Comparison of ENCODE assay signal across 1 cellular context in genomic region chr9:19201899-19202891, GRCh38.
TF ChIP-seq lines count a peak whose summit lies in the region.

No MANE protein-coding gene starts in this region.

TF ChIP-seq in HepG2, 621 proteins besides CTCF, POLR2A, EP300 and RAD21 (continued from another document and continues in another):
- TF ChIP-seq ZFP90 (CRISPR knock-in tag; IDR thresholded peaks at IDR 0.05; ENCODE audit: borderline replicate concordance) (0 out of 2 replicates have a peak, but pooled peaks have one; percentile 16), ZFAT (CRISPR knock-in tag; conservative IDR thresholded peaks at IDR 0.05) (no peak), ZNF460 (CRISPR knock-in tag; IDR thresholded peaks at IDR 0.05; ENCODE audit: borderline replicate concordance) (no peak; the same call in 1 of the 2 replicates), MED1 (CRISPR knock-in tag; IDR thresholded peaks at IDR 0.05) (peak; percentile 82), ZNF333 (CRISPR knock-in tag; IDR thresholded peaks at IDR 0.05; ENCODE audit: borderline replicate concordance) (no peak), SCMH1 (CRISPR knock-in tag; IDR thresholded peaks at IDR 0.05; ENCODE audit: borderline replicate concordance) (no peak), ZGPAT (CRISPR knock-in tag; IDR thresholded peaks at IDR 0.05) (peak; percentile 79; the same call in 1 of the 2 replicates), TRAFD1 (CRISPR knock-in tag; IDR thresholded peaks at IDR 0.05; ENCODE audit: borderline replicate concordance) (no peak), ZBTB10 (CRISPR knock-in tag; IDR thresholded peaks at IDR 0.05; ENCODE audit: borderline replicate concordance) (no peak; the same call in 1 of the 2 replicates), RERE (CRISPR knock-in tag; IDR thresholded peaks at IDR 0.05; ENCODE audit: low read depth) (peak; percentile 91), ZNF224 (CRISPR knock-in tag; IDR thresholded peaks at IDR 0.05) (0 out of 2 replicates have a peak, but pooled peaks have one; percentile 41), GPN1 (CRISPR knock-in tag; IDR thresholded peaks at IDR 0.05; ENCODE audit: borderline replicate concordance) (no peak), ZNF891 (CRISPR knock-in tag; IDR thresholded peaks at IDR 0.05) (peak; percentile 25; the same call in 1 of the 2 replicates), HNRNPH1 (optimal IDR thresholded peaks at IDR 0.05; ENCODE audit: low read depth, low read length) (no peak), RFX3 (CRISPR knock-in tag; IDR thresholded peaks at IDR 0.05) (no peak), ZNF547 (CRISPR knock-in tag; IDR thresholded peaks at IDR 0.05) (0 out of 2 replicates have a peak, but pooled peaks have one; percentile 28), KLF9 (CRISPR knock-in tag; IDR thresholded peaks at IDR 0.05; ENCODE audit: low read depth) (no peak), HNF1A (IDR thresholded peaks at IDR 0.05; ENCODE audit: low read depth) (peak; percentile 55), HNF1A (CRISPR knock-in tag; IDR thresholded peaks at IDR 0.05; ENCODE audit: borderline replicate concordance) (peak; percentile 74; the same call in 1 of the 2 replicates), RBFOX2 (IDR thresholded peaks at IDR 0.05; ENCODE audit: low read depth, low read length) (no peak), MAFG (CRISPR knock-in tag; IDR thresholded peaks at IDR 0.05) (no peak), ZIK1 (CRISPR knock-in tag; IDR thresholded peaks at IDR 0.05; ENCODE audit: borderline replicate concordance, low read depth) (no peak), HHEX (CRISPR knock-in tag; IDR thresholded peaks at IDR 0.05) (peak; percentile 92), ZZZ3 (CRISPR knock-in tag; IDR thresholded peaks at IDR 0.05; ENCODE audit: borderline replicate concordance) (no peak), ZBTB1 (CRISPR knock-in tag; IDR thresholded peaks at IDR 0.05; ENCODE audit: borderline replicate concordance) (no peak), HDAC1 (CRISPR knock-in tag; IDR thresholded peaks at IDR 0.05) (peak; percentile 71), ZSCAN22 (CRISPR knock-in tag; IDR thresholded peaks at IDR 0.05) (no peak), HIC2 (CRISPR knock-in tag; IDR thresholded peaks at IDR 0.05; ENCODE audit: low read depth) (0 out of 2 replicates have a peak, but pooled peaks have one; percentile 33), RXRB (CRISPR knock-in tag; IDR thresholded peaks at IDR 0.05; ENCODE audit: borderline replicate concordance) (peak; percentile 89), ZNF652 (CRISPR knock-in tag; IDR thresholded peaks at IDR 0.05; ENCODE audit: borderline replicate concordance, low read depth) (no peak; the same call in 1 of the 2 replicates), SAFB2 (CRISPR knock-in tag; IDR thresholded peaks at IDR 0.05; ENCODE audit: borderline replicate concordance, low read depth) (no peak), PHF21A (CRISPR knock-in tag; IDR thresholded peaks at IDR 0.05) (peak; percentile 89), ZNF335 (CRISPR knock-in tag; IDR thresholded peaks at IDR 0.05) (no peak)
- TF ChIP-seq, protein P1, sequence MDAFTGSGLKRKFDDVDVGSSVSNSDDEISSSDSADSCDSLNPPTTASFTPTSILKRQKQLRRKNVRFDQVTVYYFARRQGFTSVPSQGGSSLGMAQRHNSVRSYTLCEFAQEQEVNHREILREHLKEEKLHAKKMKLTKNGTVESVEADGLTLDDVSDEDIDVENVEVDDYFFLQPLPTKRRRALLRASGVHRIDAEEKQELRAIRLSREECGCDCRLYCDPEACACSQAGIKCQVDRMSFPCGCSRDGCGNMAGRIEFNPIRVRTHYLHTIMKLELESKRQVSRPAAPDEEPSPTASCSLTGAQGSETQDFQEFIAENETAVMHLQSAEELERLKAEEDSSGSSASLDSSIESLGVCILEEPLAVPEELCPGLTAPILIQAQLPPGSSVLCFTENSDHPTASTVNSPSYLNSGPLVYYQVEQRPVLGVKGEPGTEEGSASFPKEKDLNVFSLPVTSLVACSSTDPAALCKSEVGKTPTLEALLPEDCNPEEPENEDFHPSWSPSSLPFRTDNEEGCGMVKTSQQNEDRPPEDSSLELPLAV (CRISPR knock-in tag; conservative IDR thresholded peaks at IDR 0.05; ENCODE audit: low read depth): no peak
- TF ChIP-seq, protein P2, sequence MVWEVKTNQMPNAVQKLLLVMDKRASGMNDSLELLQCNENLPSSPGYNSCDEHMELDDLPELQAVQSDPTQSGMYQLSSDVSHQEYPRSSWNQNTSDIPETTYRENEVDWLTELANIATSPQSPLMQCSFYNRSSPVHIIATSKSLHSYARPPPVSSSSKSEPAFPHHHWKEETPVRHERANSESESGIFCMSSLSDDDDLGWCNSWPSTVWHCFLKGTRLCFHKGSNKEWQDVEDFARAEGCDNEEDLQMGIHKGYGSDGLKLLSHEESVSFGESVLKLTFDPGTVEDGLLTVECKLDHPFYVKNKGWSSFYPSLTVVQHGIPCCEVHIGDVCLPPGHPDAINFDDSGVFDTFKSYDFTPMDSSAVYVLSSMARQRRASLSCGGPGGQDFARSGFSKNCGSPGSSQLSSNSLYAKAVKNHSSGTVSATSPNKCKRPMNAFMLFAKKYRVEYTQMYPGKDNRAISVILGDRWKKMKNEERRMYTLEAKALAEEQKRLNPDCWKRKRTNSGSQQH (CRISPR knock-in tag; IDR thresholded peaks at IDR 0.05; ENCODE audit: low read depth): no peak
- TF ChIP-seq, protein P3, sequence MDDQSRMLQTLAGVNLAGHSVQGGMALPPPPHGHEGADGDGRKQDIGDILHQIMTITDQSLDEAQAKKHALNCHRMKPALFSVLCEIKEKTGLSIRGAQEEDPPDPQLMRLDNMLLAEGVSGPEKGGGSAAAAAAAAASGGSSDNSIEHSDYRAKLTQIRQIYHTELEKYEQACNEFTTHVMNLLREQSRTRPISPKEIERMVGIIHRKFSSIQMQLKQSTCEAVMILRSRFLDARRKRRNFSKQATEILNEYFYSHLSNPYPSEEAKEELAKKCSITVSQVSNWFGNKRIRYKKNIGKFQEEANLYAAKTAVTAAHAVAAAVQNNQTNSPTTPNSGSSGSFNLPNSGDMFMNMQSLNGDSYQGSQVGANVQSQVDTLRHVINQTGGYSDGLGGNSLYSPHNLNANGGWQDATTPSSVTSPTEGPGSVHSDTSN (CRISPR knock-in tag; IDR thresholded peaks at IDR 0.05; ENCODE audit: borderline replicate concordance): no peak
